Comparison of ENCODE assay signal across 6 cellular contexts in the genomic region with DNA sequence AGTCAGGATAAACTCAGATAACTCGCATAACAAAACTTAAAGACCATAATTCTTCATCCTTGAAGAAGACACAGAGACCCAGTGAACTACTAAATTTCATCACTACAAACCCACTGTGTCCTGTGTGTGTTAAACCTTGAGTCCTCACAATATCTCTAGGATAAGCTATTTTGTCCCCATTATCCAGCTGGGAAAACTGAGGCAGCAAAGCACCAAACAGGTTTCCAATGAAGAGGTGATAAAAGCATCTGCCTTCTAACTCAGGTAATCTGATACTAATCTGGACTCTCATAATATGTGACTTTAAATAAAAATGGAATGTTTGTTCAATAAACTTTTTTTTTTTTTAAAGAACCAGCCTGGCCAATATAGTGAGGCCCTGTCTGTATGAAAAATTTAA.
"Had no signal": no experiment of that assay in that cellular context is flagged by ENCODE, and none has a peak within 500 bp of the region (broad histone marks: within the 10 kb centered on the region; RNA-seq: fewer than 3 reads in every experiment).

No MANE protein-coding gene starts in this region.

- H3K4me3 ChIP-seq: GM12878 had no signal

- FAIRE-seq: G401.6, GM12892, GM18507 had no signal

- DNase-seq: GDM1, GF-D8 had no signal
